8 cellular contexts compared by ENCODE assay signal in the genomic region with DNA sequence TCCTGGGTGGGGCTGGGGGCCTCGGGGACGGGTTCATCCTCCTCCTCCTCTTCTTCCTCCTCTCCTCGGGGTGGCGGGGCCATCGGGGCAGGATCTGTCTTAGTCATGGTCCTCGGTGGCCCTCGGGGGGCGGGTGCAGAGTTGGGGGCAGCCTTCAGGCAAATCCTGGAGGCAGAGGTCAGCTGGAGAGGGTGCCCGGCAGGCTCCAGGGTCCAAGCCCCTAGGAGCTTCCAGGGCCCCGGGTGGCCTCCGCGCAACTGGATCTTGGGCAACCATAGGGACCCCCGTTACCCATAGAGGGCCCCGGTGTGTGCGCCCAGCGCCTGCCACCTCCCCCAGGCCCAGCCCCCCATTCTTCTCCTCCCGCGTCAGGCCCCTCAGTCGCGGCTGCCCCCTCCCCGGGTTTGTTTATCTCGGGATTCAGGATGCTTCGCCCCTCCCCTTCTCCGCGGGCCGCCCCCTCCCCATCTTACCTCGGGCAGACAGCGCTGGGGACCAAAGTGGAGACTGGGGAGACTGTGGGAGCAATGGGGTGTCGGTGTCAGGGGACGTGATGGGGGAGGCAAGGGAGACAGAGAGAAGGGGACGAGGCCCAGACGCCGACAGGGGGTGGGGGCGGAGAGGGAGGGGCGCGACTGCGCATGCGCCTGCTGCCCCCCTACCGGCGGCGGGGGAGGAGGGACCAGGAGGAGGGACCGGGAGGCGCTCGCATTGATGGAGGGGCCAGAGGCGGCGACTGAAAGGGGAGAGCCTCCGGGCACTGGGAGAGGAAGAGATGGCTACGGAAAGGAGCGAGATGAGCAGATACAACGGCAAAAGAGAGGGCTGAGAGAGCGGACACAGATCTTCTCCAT. TPM values are rescaled to one million over a fixed set of nuclear protein-coding genes. Genes with fewer than 3 reads are reported as not detected.
DNase-seq lines count a peak whose midpoint lies in the region; ATAC-seq and TF ChIP-seq lines count a peak whose summit lies in the region.

A gene with protein sequence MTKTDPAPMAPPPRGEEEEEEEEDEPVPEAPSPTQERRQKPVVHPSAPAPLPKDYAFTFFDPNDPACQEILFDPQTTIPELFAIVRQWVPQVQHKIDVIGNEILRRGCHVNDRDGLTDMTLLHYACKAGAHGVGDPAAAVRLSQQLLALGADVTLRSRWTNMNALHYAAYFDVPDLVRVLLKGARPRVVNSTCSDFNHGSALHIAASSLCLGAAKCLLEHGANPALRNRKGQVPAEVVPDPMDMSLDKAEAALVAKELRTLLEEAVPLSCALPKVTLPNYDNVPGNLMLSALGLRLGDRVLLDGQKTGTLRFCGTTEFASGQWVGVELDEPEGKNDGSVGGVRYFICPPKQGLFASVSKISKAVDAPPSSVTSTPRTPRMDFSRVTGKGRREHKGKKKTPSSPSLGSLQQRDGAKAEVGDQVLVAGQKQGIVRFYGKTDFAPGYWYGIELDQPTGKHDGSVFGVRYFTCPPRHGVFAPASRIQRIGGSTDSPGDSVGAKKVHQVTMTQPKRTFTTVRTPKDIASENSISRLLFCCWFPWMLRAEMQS (minus strand): TSS at position 623 of the 854 bp plus-strand sequence. CDS start 516 bp downstream, at position 107.

- H3K4me3 Mint-ChIP-seq in osteocyte (ENCODE audit: unreplicated experiment): peak within 1 kb of the TSS; percentile 83

- H3K4me1 ChIP-seq in adipocyte (ENCODE audit: control insufficient read depth, insufficient read depth, low read length) (peaks cover 27% of the 10 kb centered on the region), heart left ventricle (peaks cover 0 to 15% (median 2%) of the 10 kb centered on the region in 12 donors), urinary bladder (ENCODE audit: insufficient read depth) (peaks cover 2% of the 10 kb centered on the region), Karpas-422 (ENCODE audit: low read length) (no peaks in the 10 kb centered on the region)

- no peak within 1 kb of the TSS for H2AFZ ChIP-seq in Karpas-422 (ENCODE audit: low read length)

- H3K27me3 Mint-ChIP-seq in osteocyte (ENCODE audit: unreplicated experiment): no peaks in the 10 kb centered on the region

- intact Hi-C loops in heart left ventricle (cut with DNase I): no loop called here

- no peaks in the 10 kb centered on the region for H4K20me1 ChIP-seq in Karpas-422 (ENCODE audit: insufficient read depth, low read depth, low read length)

- H3K9me3 ChIP-seq in adipocyte (ENCODE audit: control insufficient read depth, low read length): no peaks in the 10 kb centered on the region
- H3K9me3 ChIP-seq in heart left ventricle: no peaks in the 10 kb centered on the region
- H3K9me3 ChIP-seq in Karpas-422 (ENCODE audit: low read length): no peaks in the 10 kb centered on the region

- H3K27ac ChIP-seq in heart left ventricle (peak within 1 kb of the TSS in 6 of 12 donors; percentile 22 to 85 (median 50)), urinary bladder (ENCODE audit: low read depth) (no peak within 1 kb of the TSS), Karpas-422 (ENCODE audit: low read length) (no peak within 1 kb of the TSS)

- no peaks in the 10 kb centered on the region for H3K9me3 Mint-ChIP-seq in osteocyte (ENCODE audit: unreplicated experiment)

- TF ChIP-seq CTCF in heart left ventricle (IDR thresholded peaks at IDR 0.05): peak in 1 of 12 donors; percentile 23
- no peak for TF ChIP-seq CTCF in osteocyte (IDR thresholded peaks at IDR 0.05)

- H3K4me3 ChIP-seq in adipocyte (ENCODE audit: low read length): peak within 1 kb of the TSS; percentile 77
- peak within 1 kb of the TSS; percentile 34 to 66 (median 56) for H3K4me3 ChIP-seq in heart left ventricle
- peak within 1 kb of the TSS; percentile 83 for H3K4me3 ChIP-seq in urinary bladder (ENCODE audit: low read depth, low read length)
- H3K4me3 ChIP-seq in Karpas-422 (ENCODE audit: low read length): no peak within 1 kb of the TSS

- H3K79me2 ChIP-seq in Karpas-422 (ENCODE audit: low read length): no peaks in the 10 kb centered on the region

- WGBS in heart left ventricle, 4 donors: 2 to 5% (median 2%) methylated on average over 29 to 51 of the region's 51 CpGs
- WGBS in urinary bladder: 2% methylated on average over 51 of the region's 51 CpGs

- no peaks in the 10 kb centered on the region for H3K27me3 ChIP-seq in adipocyte (replicated peaks; ENCODE audit: control insufficient read depth, insufficient read depth, low read length)
- H3K27me3 ChIP-seq in heart left ventricle: peaks cover 0 to 9% (median 0%) of the 10 kb centered on the region in 9 donors
- no peaks in the 10 kb centered on the region for H3K27me3 ChIP-seq in Karpas-422 (ENCODE audit: low read length)

- peaks cover 12% of the 10 kb centered on the region for H3K36me3 Mint-ChIP-seq in osteocyte (ENCODE audit: unreplicated experiment)

- H3K4me1 Mint-ChIP-seq in osteocyte (ENCODE audit: unreplicated experiment): peaks cover 22% of the 10 kb centered on the region

- H3K27ac Mint-ChIP-seq in osteocyte (ENCODE audit: unreplicated experiment): peak within 1 kb of the TSS; percentile 64

- H3K4me2 ChIP-seq in Karpas-422 (ENCODE audit: low read depth, low read length, poor library complexity, severe bottlenecking): no peak within 1 kb of the TSS

- no peak for TF ChIP-seq POLR2A in heart left ventricle (IDR thresholded peaks at IDR 0.05)

- H3K36me3 ChIP-seq in adipocyte (ENCODE audit: control insufficient read depth, insufficient read depth, low read length, severe bottlenecking) (peaks cover 12% of the 10 kb centered on the region), heart left ventricle (peaks cover 0 to 5% (median 0%) of the 10 kb centered on the region in 9 donors), urinary bladder (ENCODE audit: insufficient read depth) (no peaks in the 10 kb centered on the region), Karpas-422 (ENCODE audit: insufficient read depth, low read length) (no peaks in the 10 kb centered on the region)

- DNase-seq in GM03348 (ENCODE audit: low spot score) (peak; percentile 100), NCI-H510A (lab: John Stamatoyannopoulos, UW) (peak; percentile 51), adipocyte (ENCODE audit: low read depth) (peak; percentile 90), heart left ventricle (peak; percentile 72 to 87 (median 74)), osteocyte (ENCODE audit: extremely low spot score, unreplicated experiment) (peak; percentile 93), Karpas-422 (no peak)

- peak; percentile 70 to 87 (median 80) for ATAC-seq in heart left ventricle
- no peak for ATAC-seq in GM21576 (IDR thresholded peaks at IDR 0.05; ENCODE audit: unreplicated experiment)

- no peaks in the 10 kb centered on the region for H3K9me2 ChIP-seq in Karpas-422 (replicated peaks; ENCODE audit: insufficient read depth, low read length)

- H3K9ac ChIP-seq in adipocyte (ENCODE audit: low read length) (peak within 1 kb of the TSS; percentile 88), Karpas-422 (ENCODE audit: low read length) (no peak within 1 kb of the TSS)

RNA-seq across cellular contexts. Expression of the gene that starts here (rescaled TPM):
- total RNA-seq in heart left ventricle: 1 to 10 TPM; 2.2 to 8.0 (median 4.3) TPM
- polyA plus RNA-seq in heart left ventricle: 1 to 10 TPM; 1.3 TPM
- 72.8 and 78.3 TPM in 2 replicates for total RNA-seq in osteocyte
- total RNA-seq in urinary bladder: 8.5 TPM
- polyA plus RNA-seq in urinary bladder: 79.5 TPM
- 0.72 and 1.2 TPM in 2 replicates for total RNA-seq in Karpas-422 (2014; rRNA removed; shearing (Covaris generic); ENCODE audit: low replicate concordance)

Comparison
In these comparisons a context has a peak if more than half of its experiments do, and no peak if none do; other contexts are left out.
1. RNA of the gene that starts here (polyA plus RNA-seq): 79.5 TPM in urinary bladder (single experiment); 1.3 TPM in heart left ventricle; every median in the first group is over 10 times any median in the second.